ENCODE assay signal across 8 cellular contexts in genomic region chr2:15939556-15939853, GRCh38. TPM values are rescaled to one million over a fixed set of nuclear protein-coding genes. Genes with fewer than 3 reads are reported as not detected.
DNase-seq lines count a peak whose midpoint lies in the region; ATAC-seq and TF ChIP-seq lines count a peak whose summit lies in the region.

No MANE protein-coding gene starts in this region.

- no peaks in the 10 kb centered on the region for H3K9me3 Mint-ChIP-seq in osteocyte (ENCODE audit: unreplicated experiment)

- peak overlapping the region; percentile 69 for H3K4me3 Mint-ChIP-seq in osteocyte (ENCODE audit: unreplicated experiment)

- H3K4me3 ChIP-seq in LNCaP clone FGC (ENCODE audit: low read depth, low read length), result no peak overlapping the region

- peaks cover 25% of the 10 kb centered on the region for H3K4me1 Mint-ChIP-seq in osteocyte (ENCODE audit: unreplicated experiment)

- no peak overlapping the region for H3K27ac Mint-ChIP-seq in osteocyte (ENCODE audit: unreplicated experiment)

- peak; percentile 42 for TF ChIP-seq CTCF in AG09319 (IDR thresholded peaks at IDR 0.05; ENCODE audit: low read depth, low read length)
- TF ChIP-seq CTCF in LNCaP clone FGC (IDR thresholded peaks at IDR 0.05; ENCODE audit: control insufficient read depth, extremely low read depth, insufficient read depth), result peak; percentile 89
- TF ChIP-seq CTCF in osteocyte (IDR thresholded peaks at IDR 0.05), result no peak

- no peaks in the 10 kb centered on the region for H3K36me3 Mint-ChIP-seq in osteocyte (ENCODE audit: unreplicated experiment)

- ATAC-seq in GM19372 (IDR thresholded peaks at IDR 0.05; ENCODE audit: low read depth, unreplicated experiment) (peak; percentile 59), esophagus mucosa (peak; percentile 65)

- peaks cover 75% of the 10 kb centered on the region for H3K27me3 Mint-ChIP-seq in osteocyte (ENCODE audit: unreplicated experiment)

- DNase-seq in AG09319 (ENCODE audit: extremely low read depth, low read depth) (no peak), LNCaP clone FGC (ENCODE audit: low read depth) (no peak), osteocyte (ENCODE audit: extremely low spot score, unreplicated experiment) (peak; percentile 86), NCI-H446 treated with DMSO at 0.1 percent for 48 hours (lab: John Stamatoyannopoulos, UW) (no peak), NCI-H2081 (lab: John Stamatoyannopoulos, UW) (no peak), SW480 (ENCODE audit: low spot score) (no peak)

RNA-seq across cellular contexts. Expression of gene MYCN, which starts 0.8 kb away (rescaled TPM):
- total RNA-seq in esophagus mucosa (0.20 TPM), osteocyte (0.24 and 0.54 TPM in 2 replicates)
